In genomic region chr12:62138527-62138926, GRCh38 we compare ENCODE assay signal across 27 cellular contexts.
"Had no signal": no experiment of that assay in that cellular context is flagged by ENCODE, and none has a peak within 500 bp of the region (broad histone marks: within the 10 kb centered on the region; RNA-seq: fewer than 3 reads in every experiment).

No MANE protein-coding gene starts in this region.

- H3K36me3 ChIP-seq: SJCRH30 had no signal

- H3K4me3 ChIP-seq: PC-9, SJCRH30, SK-N-MC had no signal

- DNase-seq: MM.1S, MV-4-11, NCI-H1092, NCI-H1105, NCI-H1417 treated with DMSO at 0.1 percent for 48 hours, NCI-H1436 treated with DMSO at 0.1 percent for 48 hours, NCI-H1694 treated with DMSO at 0.1 percent for 48 hours, NCI-H187 treated with DMSO at 0.1 percent for 48 hours, NCI-H2029, NCI-H2081, NCI-H2171 treated with DMSO at 0.1 percent for 48 hours, NCI-H2227 treated with DMSO at 0.1 percent for 48 hours, NCI-H345, NCI-H446, NCI-H510A treated with DMSO at 0.1 percent for 48 hours, NCI-H524 treated with DMSO at 0.1 percent for 48 hours, NCI-H526 treated with DMSO at 0.1 percent for 48 hours, NCI-H774, PC-9, SIG-M5, SJCRH30, T-cell had no signal

- H3K27ac ChIP-seq: PC-9, RWPE1, SJCRH30, SK-N-MC had no signal

- H3K4me2 ChIP-seq: PC-9 had no signal

- H2AFZ ChIP-seq: PC-9 had no signal

- H3K4me1 ChIP-seq: SJCRH30 had no signal

- ATAC-seq: Panc1, Right ventricle myocardium inferior, SK-N-SH treated with all-trans-retinoic acid at 6 μM for 48 hours, T-cell had no signal

- H3K9me3 ChIP-seq: SJCRH30 had no signal
